8 cellular contexts compared by ENCODE assay signal in the genomic region with DNA sequence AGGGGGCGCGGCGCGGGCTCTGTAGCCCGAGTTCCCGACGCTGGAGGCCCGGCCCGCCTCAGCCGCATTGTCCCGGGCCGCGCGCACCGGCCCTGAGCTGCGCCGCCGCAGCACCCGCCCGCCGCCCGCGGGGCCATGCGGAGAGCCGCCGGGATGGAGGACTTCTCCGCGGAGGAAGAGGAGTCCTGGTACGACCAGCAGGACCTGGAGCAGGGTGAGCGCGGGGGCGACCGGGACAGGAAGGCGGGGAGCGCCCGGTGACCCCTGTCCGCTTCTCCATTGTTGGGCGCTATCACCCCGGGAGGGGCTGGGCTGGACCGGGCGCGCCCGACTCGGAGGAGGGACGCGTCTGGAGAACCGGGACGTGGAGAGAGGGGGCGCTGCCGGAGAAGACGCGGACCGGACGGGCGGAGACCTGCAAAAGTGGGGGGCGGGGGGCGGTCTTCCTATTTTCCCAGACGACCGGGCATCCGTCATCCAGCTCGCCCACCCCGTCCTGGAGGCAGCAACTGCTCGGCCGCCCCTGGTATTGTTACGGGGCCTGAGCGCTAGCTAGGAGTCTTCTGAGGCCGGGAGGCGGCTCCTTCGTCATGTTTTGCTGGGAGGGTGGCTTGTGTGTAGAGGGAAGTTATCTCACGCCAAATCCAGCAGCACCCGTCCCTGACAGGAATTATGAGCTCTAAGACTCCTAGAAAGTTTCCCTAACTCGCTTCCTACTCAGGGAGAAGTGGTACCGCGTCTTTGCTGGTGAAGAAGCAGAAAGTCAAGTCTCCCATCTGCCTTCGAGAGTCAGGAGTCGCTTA.
DNase-seq lines count a peak whose midpoint lies in the region; ATAC-seq lines count a peak whose summit lies in the region.

No MANE protein-coding gene starts in this region.

- H3K9ac ChIP-seq in SK-N-MC (ENCODE audit: insufficient read length): peak overlapping the region; percentile 67

- no peak overlapping the region for H3K27ac ChIP-seq in SK-N-MC
- H3K27ac ChIP-seq in cingulate gyrus (ENCODE audit: low read depth, low read length): peak overlapping the region; percentile 55
- H3K27ac ChIP-seq in skin epidermis: peak overlapping the region; percentile 23 to 92 (median 86)

- H3K4me3 ChIP-seq in SK-N-MC (peak overlapping the region; percentile 87), skin epidermis (peak overlapping the region; percentile 54 to 85 (median 68))

- no peaks in the 10 kb centered on the region for H3K36me3 ChIP-seq in SK-N-MC (ENCODE audit: insufficient read depth, low read length)

- ATAC-seq in GM18909 (IDR thresholded peaks at IDR 0.05; ENCODE audit: poor library complexity, unreplicated experiment) (peak; percentile 33), HG03342 (IDR thresholded peaks at IDR 0.05; ENCODE audit: unreplicated experiment) (peak; percentile 25)

- DNase-seq in Ammon's horn (ENCODE audit: low spot score) (peak; percentile 83), SK-N-MC (ENCODE audit: low read depth, low spot score) (no peak), kidney glomerular epithelial cell (lab: John Stamatoyannopoulos, UW) (peak; percentile 19), NCI-H187 treated with DMSO at 0.1 percent for 48 hours (lab: John Stamatoyannopoulos, UW) (no peak)

- no peaks in the 10 kb centered on the region for H3K9me3 ChIP-seq in SK-N-MC (ENCODE audit: low read depth, low read length)

Comparison
In these comparisons a context has a peak if more than half of its experiments do, and no peak if none do; other contexts are left out.
1. DNase-seq: peak in Ammon's horn (single experiment) and kidney glomerular epithelial cell (single experiment); none in SK-N-MC (single experiment) and NCI-H187 treated with DMSO at 0.1 percent for 48 hours (single experiment).